8 cellular contexts compared by ENCODE assay signal in the genomic region with DNA sequence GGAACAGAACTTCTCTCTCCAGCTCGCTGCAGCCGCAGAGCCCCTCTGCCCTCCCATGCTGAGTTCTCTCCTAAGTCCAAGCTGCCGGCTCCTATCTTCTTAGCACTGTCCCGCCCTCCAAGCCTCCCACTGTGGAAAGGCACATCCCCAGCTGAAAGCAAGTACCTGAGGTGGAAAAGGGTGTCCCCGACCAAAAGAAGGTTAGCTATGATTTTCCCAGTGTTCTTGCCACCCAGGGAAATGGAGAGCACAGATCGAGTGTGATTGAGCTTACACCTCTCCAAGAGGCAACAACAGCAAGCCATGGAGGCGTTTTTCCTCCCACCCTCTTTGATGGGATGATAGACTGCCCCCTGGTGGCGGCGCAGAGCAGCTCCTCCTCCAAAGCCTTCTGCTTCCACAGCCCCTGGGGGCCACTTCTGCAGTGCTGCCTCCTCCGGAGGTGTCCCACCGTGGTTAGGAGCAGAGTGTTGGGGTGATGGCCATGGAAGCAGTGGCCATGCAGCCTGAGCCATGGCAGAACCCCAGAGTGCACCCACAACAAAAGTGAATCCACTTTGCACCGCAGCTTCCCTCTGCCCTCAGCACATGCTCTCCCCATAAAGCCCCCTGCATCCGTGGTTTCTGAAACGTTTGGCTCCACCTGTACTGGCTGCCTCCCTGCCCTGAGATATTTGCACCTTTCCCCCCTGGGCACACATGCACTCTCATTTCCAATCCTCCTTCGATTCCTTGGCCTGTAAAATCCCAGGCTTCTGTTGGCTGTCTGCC.
DNase-seq lines count a peak whose midpoint lies in the region; ATAC-seq and TF ChIP-seq lines count a peak whose summit lies in the region.

No MANE protein-coding gene starts in this region.

- no peak overlapping the region for H2BK15ac ChIP-seq in mesendoderm (replicated peaks; ENCODE audit: low read depth)

- ATAC-seq in GM21723 (IDR thresholded peaks at IDR 0.05; ENCODE audit: unreplicated experiment) = peak; percentile 72
- peak; percentile 94 for ATAC-seq in WTC11

- no peak overlapping the region for H2AK5ac ChIP-seq in mesendoderm (ENCODE audit: low read length)

- no CpG with 5 or more reads among the region's 15 CpGs for WGBS in mesendoderm (ENCODE audit: extremely low coverage, insufficient coverage, low lambda C conversion rate)

- peak overlapping the region; percentile 17 for H3K27ac ChIP-seq in mesendoderm (ENCODE audit: low read depth, low read length)

- H3K27me3 Mint-ChIP-seq in WTC11 (ENCODE audit: low read depth) = no peaks in the 10 kb centered on the region; the same call in 1 of the 2 replicates
- peaks cover 2% of the 10 kb centered on the region for H3K27me3 Mint-ChIP-seq in chondrocyte (ENCODE audit: low read depth)

- peak overlapping the region; percentile 44 for H2BK5ac ChIP-seq in mesendoderm (ENCODE audit: low read length)

- TF ChIP-seq CTCF in WTC11 (IDR thresholded peaks at IDR 0.05) (peak; percentile 96), chondrocyte (IDR thresholded peaks at IDR 0.05) (peak; percentile 87)

- H3K56ac ChIP-seq in mesendoderm (ENCODE audit: low read length) = peak overlapping the region; percentile 61

- no peak overlapping the region for H3K4me3 Mint-ChIP-seq in WTC11
- no peak overlapping the region for H3K4me3 Mint-ChIP-seq in chondrocyte (ENCODE audit: unreplicated experiment)

- H3K27ac Mint-ChIP-seq in WTC11 (no peak overlapping the region), chondrocyte (ENCODE audit: unreplicated experiment) (no peak overlapping the region)

- CTCF ChIA-PET in WTC11 (lab: Charles Lee) = interaction anchor here (0.6 to 2.3 kb wide), 76 partner anchors 9 to 1499 kb away, joined by 3 to 25 read pairs (median 5); a partner anchor contains a TSS

- no peak overlapping the region for H3K4ac ChIP-seq in mesendoderm (ENCODE audit: low read depth, low read length)

- H3K36me3 Mint-ChIP-seq in WTC11 = no peaks in the 10 kb centered on the region
- H3K36me3 Mint-ChIP-seq in chondrocyte (ENCODE audit: low read depth) = no peaks in the 10 kb centered on the region

- no peak overlapping the region for H3K4me2 ChIP-seq in mesendoderm (ENCODE audit: low read length)

- H3K23ac ChIP-seq in mesendoderm (ENCODE audit: low read length) = no peak overlapping the region

- H3K9ac ChIP-seq in mesendoderm (ENCODE audit: low read length) = peak overlapping the region; percentile 8

- H3K4me3 ChIP-seq in mesendoderm (ENCODE audit: low read length) = no peak overlapping the region

- no peaks in the 10 kb centered on the region for H3K79me1 ChIP-seq in mesendoderm (ENCODE audit: low read length)

- H3K9me3 Mint-ChIP-seq in WTC11 = peaks cover 3% of the 10 kb centered on the region; the same call in 1 of the 2 replicates
- no peaks in the 10 kb centered on the region for H3K9me3 Mint-ChIP-seq in chondrocyte (ENCODE audit: low read depth)

- no peaks in the 10 kb centered on the region for H3K36me3 ChIP-seq in mesendoderm (ENCODE audit: control insufficient read depth, insufficient read depth, low read length)

- peaks cover 10% of the 10 kb centered on the region for H3K4me1 ChIP-seq in mesendoderm (ENCODE audit: control insufficient read depth, low read depth, low read length)

- no peak overlapping the region for H4K5ac ChIP-seq in mesendoderm (ENCODE audit: low read length)

- POLR2A ChIA-PET in WTC11 (lab: Charles Lee) = no interaction called here

- no peaks in the 10 kb centered on the region for H3K27me3 ChIP-seq in mesendoderm (ENCODE audit: insufficient read depth, low read length, poor library complexity)

- no peak overlapping the region for H4K8ac ChIP-seq in mesendoderm (ENCODE audit: low read depth, low read length)

- H2BK120ac ChIP-seq in mesendoderm (ENCODE audit: low read depth, low read length) = no peak overlapping the region

- no peaks in the 10 kb centered on the region for H3K79me2 ChIP-seq in mesendoderm (ENCODE audit: control insufficient read depth, insufficient read depth, low read length)

- DNase-seq in DMS153 treated with DMSO at 0.1 percent for 48 hours (lab: John Stamatoyannopoulos, UW; ENCODE audit: unreplicated experiment) = peak; percentile 29
- peak; percentile 44 for DNase-seq in MV-4-11 (lab: John Stamatoyannopoulos, UW)
- peak; percentile 79 for DNase-seq in WTC11 (ENCODE audit: low spot score)
- no peak for DNase-seq in chondrocyte (ENCODE audit: low spot score)
- peak; percentile 89 for DNase-seq in mesendoderm
- peak; percentile 28 to 33 for DNase-seq in stimulated activated CD8-positive, alpha-beta memory T cell treated with anti-CD3 and anti-CD28 coated beads, Interleukin-7, amount 100 ng/mL, for 4 hours (ENCODE audit: low read depth in 2 of 2)
- DNase-seq in NCI-H2029 treated with DMSO at 0.1 percent for 48 hours (lab: John Stamatoyannopoulos, UW) = no peak

- peaks cover 29% of the 10 kb centered on the region for H3K4me1 Mint-ChIP-seq in WTC11
- H3K4me1 Mint-ChIP-seq in chondrocyte (ENCODE audit: low read depth) = no peaks in the 10 kb centered on the region

- H3K18ac ChIP-seq in mesendoderm (ENCODE audit: low read length) = peak overlapping the region; percentile 34

TF ChIP-seq in WTC11, 78 proteins besides CTCF, POLR2A, EP300 and RAD21 (continues in another document):
- TF ChIP-seq ZNF219 (CRISPR knock-in tag; IDR thresholded peaks at IDR 0.05; ENCODE audit: borderline replicate concordance) = no peak
- TF ChIP-seq NR2C2 (CRISPR knock-in tag; IDR thresholded peaks at IDR 0.05) = no peak
- TF ChIP-seq ZNF671 (CRISPR knock-in tag; IDR thresholded peaks at IDR 0.05) = no peak
- no peak for TF ChIP-seq FOXP1 (CRISPR knock-in tag; IDR thresholded peaks at IDR 0.05; ENCODE audit: borderline replicate concordance)
- no peak for TF ChIP-seq GTF2I (CRISPR knock-in tag; conservative IDR thresholded peaks at IDR 0.05)
- no peak for TF ChIP-seq ZNF423 (CRISPR knock-in tag; IDR thresholded peaks at IDR 0.05)
- TF ChIP-seq, protein P1, sequence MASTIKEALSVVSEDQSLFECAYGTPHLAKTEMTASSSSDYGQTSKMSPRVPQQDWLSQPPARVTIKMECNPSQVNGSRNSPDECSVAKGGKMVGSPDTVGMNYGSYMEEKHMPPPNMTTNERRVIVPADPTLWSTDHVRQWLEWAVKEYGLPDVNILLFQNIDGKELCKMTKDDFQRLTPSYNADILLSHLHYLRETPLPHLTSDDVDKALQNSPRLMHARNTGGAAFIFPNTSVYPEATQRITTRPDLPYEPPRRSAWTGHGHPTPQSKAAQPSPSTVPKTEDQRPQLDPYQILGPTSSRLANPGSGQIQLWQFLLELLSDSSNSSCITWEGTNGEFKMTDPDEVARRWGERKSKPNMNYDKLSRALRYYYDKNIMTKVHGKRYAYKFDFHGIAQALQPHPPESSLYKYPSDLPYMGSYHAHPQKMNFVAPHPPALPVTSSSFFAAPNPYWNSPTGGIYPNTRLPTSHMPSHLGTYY (CRISPR knock-in tag; IDR thresholded peaks at IDR 0.05) = no peak
- TF ChIP-seq ETV6 (CRISPR knock-in tag; IDR thresholded peaks at IDR 0.05) = no peak
- TF ChIP-seq IRF2 (CRISPR knock-in tag; IDR thresholded peaks at IDR 0.05; ENCODE audit: borderline replicate concordance, low read depth) = no peak
- no peak for TF ChIP-seq RORB (CRISPR knock-in tag; IDR thresholded peaks at IDR 0.05)
- TF ChIP-seq, protein P2, sequence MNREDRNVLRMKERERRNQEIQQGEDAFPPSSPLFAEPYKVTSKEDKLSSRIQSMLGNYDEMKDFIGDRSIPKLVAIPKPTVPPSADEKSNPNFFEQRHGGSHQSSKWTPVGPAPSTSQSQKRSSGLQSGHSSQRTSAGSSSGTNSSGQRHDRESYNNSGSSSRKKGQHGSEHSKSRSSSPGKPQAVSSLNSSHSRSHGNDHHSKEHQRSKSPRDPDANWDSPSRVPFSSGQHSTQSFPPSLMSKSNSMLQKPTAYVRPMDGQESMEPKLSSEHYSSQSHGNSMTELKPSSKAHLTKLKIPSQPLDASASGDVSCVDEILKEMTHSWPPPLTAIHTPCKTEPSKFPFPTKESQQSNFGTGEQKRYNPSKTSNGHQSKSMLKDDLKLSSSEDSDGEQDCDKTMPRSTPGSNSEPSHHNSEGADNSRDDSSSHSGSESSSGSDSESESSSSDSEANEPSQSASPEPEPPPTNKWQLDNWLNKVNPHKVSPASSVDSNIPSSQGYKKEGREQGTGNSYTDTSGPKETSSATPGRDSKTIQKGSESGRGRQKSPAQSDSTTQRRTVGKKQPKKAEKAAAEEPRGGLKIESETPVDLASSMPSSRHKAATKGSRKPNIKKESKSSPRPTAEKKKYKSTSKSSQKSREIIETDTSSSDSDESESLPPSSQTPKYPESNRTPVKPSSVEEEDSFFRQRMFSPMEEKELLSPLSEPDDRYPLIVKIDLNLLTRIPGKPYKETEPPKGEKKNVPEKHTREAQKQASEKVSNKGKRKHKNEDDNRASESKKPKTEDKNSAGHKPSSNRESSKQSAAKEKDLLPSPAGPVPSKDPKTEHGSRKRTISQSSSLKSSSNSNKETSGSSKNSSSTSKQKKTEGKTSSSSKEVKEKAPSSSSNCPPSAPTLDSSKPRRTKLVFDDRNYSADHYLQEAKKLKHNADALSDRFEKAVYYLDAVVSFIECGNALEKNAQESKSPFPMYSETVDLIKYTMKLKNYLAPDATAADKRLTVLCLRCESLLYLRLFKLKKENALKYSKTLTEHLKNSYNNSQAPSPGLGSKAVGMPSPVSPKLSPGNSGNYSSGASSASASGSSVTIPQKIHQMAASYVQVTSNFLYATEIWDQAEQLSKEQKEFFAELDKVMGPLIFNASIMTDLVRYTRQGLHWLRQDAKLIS (CRISPR knock-in tag; IDR thresholded peaks at IDR 0.05; ENCODE audit: borderline replicate concordance) = no peak
- TF ChIP-seq ATF1 (CRISPR knock-in tag; IDR thresholded peaks at IDR 0.05) = no peak
- no peak for TF ChIP-seq SMAD3 (CRISPR knock-in tag; IDR thresholded peaks at IDR 0.05; ENCODE audit: borderline replicate concordance)
- TF ChIP-seq, protein P3, sequence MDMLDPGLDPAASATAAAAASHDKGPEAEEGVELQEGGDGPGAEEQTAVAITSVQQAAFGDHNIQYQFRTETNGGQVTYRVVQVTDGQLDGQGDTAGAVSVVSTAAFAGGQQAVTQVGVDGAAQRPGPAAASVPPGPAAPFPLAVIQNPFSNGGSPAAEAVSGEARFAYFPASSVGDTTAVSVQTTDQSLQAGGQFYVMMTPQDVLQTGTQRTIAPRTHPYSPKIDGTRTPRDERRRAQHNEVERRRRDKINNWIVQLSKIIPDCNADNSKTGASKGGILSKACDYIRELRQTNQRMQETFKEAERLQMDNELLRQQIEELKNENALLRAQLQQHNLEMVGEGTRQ (CRISPR knock-in tag; IDR thresholded peaks at IDR 0.05) = no peak
- no peak for TF ChIP-seq NFATC4 (CRISPR knock-in tag; IDR thresholded peaks at IDR 0.05)

Comparison
In these comparisons a context has a peak if more than half of its experiments do, and no peak if none do; other contexts are left out.
1. DNase-seq: peak in DMS153 treated with DMSO at 0.1 percent for 48 hours (single experiment), MV-4-11 (single experiment), WTC11 (single experiment), mesendoderm (single experiment) and stimulated activated CD8-positive, alpha-beta memory T cell treated with anti-CD3 and anti-CD28 coated beads, Interleukin-7, amount 100 ng/mL, for 4 hours (2 of 2); none in chondrocyte (single experiment) and NCI-H2029 treated with DMSO at 0.1 percent for 48 hours (single experiment).